1 cellular context compared by ENCODE assay signal in the genomic region with DNA sequence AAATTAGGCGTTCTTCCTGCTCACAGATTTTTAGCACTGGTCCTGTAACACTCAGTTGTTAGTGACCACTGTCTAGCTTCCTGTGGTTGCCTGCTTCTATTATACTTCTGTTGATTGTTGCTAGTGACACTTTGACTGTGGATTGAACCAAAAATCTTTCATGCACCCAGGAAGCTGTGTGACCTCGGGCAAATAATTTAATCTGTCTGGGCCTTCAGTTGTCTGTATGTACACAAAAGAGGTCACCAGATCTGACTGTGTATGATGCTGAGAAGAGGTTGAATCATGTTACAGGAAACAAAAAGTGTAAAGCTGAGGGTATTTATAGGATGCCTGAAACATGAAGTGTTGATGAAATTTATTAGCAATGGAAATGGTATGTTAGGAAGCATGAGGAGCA.
TF ChIP-seq lines count a peak whose summit lies in the region.

No MANE protein-coding gene starts in this region.

TF ChIP-seq in IMR-90, 13 proteins besides CTCF, POLR2A, EP300 and RAD21:
- TF ChIP-seq, protein P1, sequence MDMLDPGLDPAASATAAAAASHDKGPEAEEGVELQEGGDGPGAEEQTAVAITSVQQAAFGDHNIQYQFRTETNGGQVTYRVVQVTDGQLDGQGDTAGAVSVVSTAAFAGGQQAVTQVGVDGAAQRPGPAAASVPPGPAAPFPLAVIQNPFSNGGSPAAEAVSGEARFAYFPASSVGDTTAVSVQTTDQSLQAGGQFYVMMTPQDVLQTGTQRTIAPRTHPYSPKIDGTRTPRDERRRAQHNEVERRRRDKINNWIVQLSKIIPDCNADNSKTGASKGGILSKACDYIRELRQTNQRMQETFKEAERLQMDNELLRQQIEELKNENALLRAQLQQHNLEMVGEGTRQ (IDR thresholded peaks at IDR 0.05; ENCODE audit: low read depth, low read length), result no peak
- no peak for TF ChIP-seq ELK1 (IDR thresholded peaks at IDR 0.05; ENCODE audit: borderline replicate concordance, low read depth, low read length)
- TF ChIP-seq RFX5 (IDR thresholded peaks at IDR 0.05; ENCODE audit: low read depth, low read length), result no peak
- TF ChIP-seq RCOR1 (IDR thresholded peaks at IDR 0.05; ENCODE audit: insufficient replicate concordance, low read length), result no peak
- no peak for TF ChIP-seq FOS (IDR thresholded peaks at IDR 0.05; ENCODE audit: low read depth, low read length)
- no peak for TF ChIP-seq CHD1 (IDR thresholded peaks at IDR 0.05; ENCODE audit: low read depth, low read length)
- TF ChIP-seq MAZ (IDR thresholded peaks at IDR 0.05; ENCODE audit: borderline replicate concordance, low read depth, low read length), result no peak
- TF ChIP-seq MAFK (IDR thresholded peaks at IDR 0.05; ENCODE audit: low read depth, low read length), result no peak
- TF ChIP-seq BHLHE40 (IDR thresholded peaks at IDR 0.05; ENCODE audit: low read depth, low read length), result no peak
- TF ChIP-seq CEBPB (IDR thresholded peaks at IDR 0.05; ENCODE audit: low read depth, low read length), result no peak
TF ChIP-seq in IMR-90: peak in this region for 0.
